In genomic region chr15:56245871-56246814, GRCh38 we compare ENCODE assay signal across 8 cellular contexts. TPM values are rescaled to one million over a fixed set of nuclear protein-coding genes. Genes with fewer than 3 reads are reported as not detected.
DNase-seq lines count a peak whose midpoint lies in the region; ATAC-seq, FAIRE-seq and TF ChIP-seq lines count a peak whose summit lies in the region.

No MANE protein-coding gene starts in this region.

- H4K8ac ChIP-seq in neuronal stem cell (ENCODE audit: low read depth, low read length), result no peak overlapping the region

- peak; percentile 100 for TF ChIP-seq CTCF in LNCaP clone FGC (IDR thresholded peaks at IDR 0.05; ENCODE audit: control insufficient read depth, extremely low read depth, insufficient read depth)
- peak; percentile 100 for TF ChIP-seq CTCF in foreskin fibroblast (IDR thresholded peaks at IDR 0.05; ENCODE audit: low read depth, low read length)

- H3K4ac ChIP-seq in neuronal stem cell (ENCODE audit: low read length), result no peak overlapping the region

- H3K18ac ChIP-seq in neuronal stem cell (ENCODE audit: low read length), result no peak overlapping the region

- H3K4me2 ChIP-seq in neuronal stem cell (ENCODE audit: insufficient read depth, low read length, poor library complexity, severe bottlenecking), result no peak overlapping the region

- H3K4me3 Mint-ChIP-seq in activated T-helper 17 cell treated with anti-CD3 and anti-CD28 coated beads, Interleukin-2, amount 50 U/mL, for 72 hours, result peak overlapping the region; percentile 94

- H3K36me3 ChIP-seq in neuronal stem cell (replicated peaks in 1 of 2; ENCODE audit: control insufficient read depth in 2 of 2, insufficient read depth in 2 of 2, low read length in 2 of 2), result peaks cover 0 to 2% of the 10 kb centered on the region in 2 donors

- peak; percentile 70 for DNase-seq in H54 (ENCODE audit: insufficient read length, low spot score)
- DNase-seq in LNCaP clone FGC (ENCODE audit: low read depth), result peak; percentile 77
- peak; percentile 98 for DNase-seq in RPMI8226
- peak; percentile 80 to 94 for DNase-seq in foreskin fibroblast
- peak; percentile 61 for DNase-seq in neuronal stem cell (ENCODE audit: low spot score)
- DNase-seq in stromal cell of bone marrow (ENCODE audit: low read depth), result peak; percentile 72

- peaks cover 5% of the 10 kb centered on the region for H3K27me3 Mint-ChIP-seq in activated T-helper 17 cell treated with anti-CD3 and anti-CD28 coated beads, Interleukin-2, amount 50 U/mL, for 72 hours

- H3K4me1 Mint-ChIP-seq in activated T-helper 17 cell treated with anti-CD3 and anti-CD28 coated beads, Interleukin-2, amount 50 U/mL, for 72 hours, result peaks cover 7% of the 10 kb centered on the region

- peak; percentile 76 for ATAC-seq in activated T-helper 17 cell treated with anti-CD3 and anti-CD28 coated beads, Interleukin-2, amount 50 U/mL, for 72 hours (replicated peaks)

- peak overlapping the region; percentile 21 for H3K27ac Mint-ChIP-seq in activated T-helper 17 cell treated with anti-CD3 and anti-CD28 coated beads, Interleukin-2, amount 50 U/mL, for 72 hours

- H3K4me1 ChIP-seq in neuronal stem cell (ENCODE audit: control insufficient read depth in 2 of 2, insufficient read depth in 1 of 2, low read depth in 1 of 2, low read length in 2 of 2), result peaks cover 11 to 12% of the 10 kb centered on the region in 2 donors

- no peak overlapping the region for H2BK120ac ChIP-seq in neuronal stem cell (ENCODE audit: low read depth, low read length)

- H2BK12ac ChIP-seq in neuronal stem cell (ENCODE audit: low read length), result no peak overlapping the region

- H3K9ac ChIP-seq in neuronal stem cell (ENCODE audit: low read depth, low read length, poor library complexity), result no peak overlapping the region

- no peaks in the 10 kb centered on the region for H3K9me3 Mint-ChIP-seq in activated T-helper 17 cell treated with anti-CD3 and anti-CD28 coated beads, Interleukin-2, amount 50 U/mL, for 72 hours

- TF ChIP-seq POLR2A in H54 (IDR thresholded peaks at IDR 0.05; ENCODE audit: low read depth, low read length), result no peak

- H3K79me1 ChIP-seq in neuronal stem cell (ENCODE audit: low read depth, low read length), result peaks cover 3% of the 10 kb centered on the region

- WGBS in neuronal stem cell (ENCODE audit: extremely low coverage in 2 of 2, insufficient read length in 2 of 2, insufficient replicate concordance in 1 of 2), 2 donors, result no CpG with 5 or more reads among the region's 15 CpGs

- H3K23ac ChIP-seq in neuronal stem cell (ENCODE audit: low read depth, low read length, poor library complexity), result no peak overlapping the region

- no peak overlapping the region for H4K91ac ChIP-seq in neuronal stem cell (ENCODE audit: low read depth, low read length, poor library complexity)

- peak overlapping the region; percentile 81 for H2AFZ ChIP-seq in neuronal stem cell (ENCODE audit: low read length)

- peak overlapping the region; percentile 47 for H3K4me3 ChIP-seq in LNCaP clone FGC (ENCODE audit: low read depth, low read length)
- H3K4me3 ChIP-seq in foreskin fibroblast (ENCODE audit: low read depth in 1 of 2, low read length in 2 of 2), result peak overlapping the region; percentile 21 to 30
- peak overlapping the region in 1 of 2 donors; percentile 60 for H3K4me3 ChIP-seq in neuronal stem cell (ENCODE audit: low read length in 2 of 2)

- H3K9me3 ChIP-seq in neuronal stem cell (replicated peaks in 1 of 2; ENCODE audit: control insufficient read depth in 2 of 2, insufficient read depth in 1 of 2, low read depth in 1 of 2, low read length in 2 of 2), result no peaks in the 10 kb centered on the region

- no peak overlapping the region for H2AK5ac ChIP-seq in neuronal stem cell (ENCODE audit: low read depth, low read length)

- FAIRE-seq in G401.6 (lab: Jason Lieb, UNC) (peak; percentile 95), H54 (lab: Jason Lieb, UNC) (peak; percentile 80)

- no peak overlapping the region for H3K14ac ChIP-seq in neuronal stem cell (ENCODE audit: low read length)

- H3K27ac ChIP-seq in neuronal stem cell (replicated peaks; ENCODE audit: low read length), result no peak overlapping the region

- H2BK5ac ChIP-seq in neuronal stem cell (ENCODE audit: low read length), result no peak overlapping the region

- no peak overlapping the region for H2BK15ac ChIP-seq in neuronal stem cell (ENCODE audit: low read length)

- peaks cover 5% of the 10 kb centered on the region for H3K36me3 Mint-ChIP-seq in activated T-helper 17 cell treated with anti-CD3 and anti-CD28 coated beads, Interleukin-2, amount 50 U/mL, for 72 hours (ENCODE audit: low read depth)

- no peaks in the 10 kb centered on the region for H3K27me3 ChIP-seq in neuronal stem cell (ENCODE audit: control insufficient read depth in 3 of 3, insufficient read depth in 3 of 3, low read depth in 1 of 3, low read length in 3 of 3)

RNA-seq across cellular contexts. Expression of gene RFX7, which starts 2.5 kb away (rescaled TPM):
- total RNA-seq in activated T-helper 17 cell treated with anti-CD3 and anti-CD28 coated beads, Interleukin-2, amount 50 U/mL, for 72 hours, result 10 to 100 TPM; 33.8 to 36.2 TPM
- 23.4 TPM for polyA plus RNA-seq in neuronal stem cell (2013, experiment 1 of 2)
- 23.0 TPM for polyA plus RNA-seq in neuronal stem cell (2013, experiment 2 of 2)
